In the genomic region with DNA sequence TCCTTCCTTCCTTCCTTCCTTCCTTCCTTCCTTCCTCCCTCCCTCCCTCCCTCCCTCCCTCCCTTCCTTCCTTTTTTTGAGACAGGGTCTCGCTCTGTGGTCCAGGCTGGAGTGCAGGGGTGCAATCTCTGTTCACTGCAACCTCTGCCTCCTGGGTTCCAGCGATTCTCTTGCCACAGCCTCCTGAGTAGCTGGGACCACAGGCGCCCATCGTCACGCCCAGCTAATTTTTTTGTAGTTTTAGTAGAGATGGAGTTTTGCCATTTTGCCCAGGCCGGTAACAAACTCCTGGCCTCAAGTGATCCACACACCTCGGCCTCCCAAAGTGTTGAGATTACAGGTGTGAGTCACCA, we compare ENCODE assay signal across 2 cellular contexts. TPM values are rescaled to one million over a fixed set of nuclear protein-coding genes. Genes with fewer than 3 reads are reported as not detected.
"Had no signal": no experiment of that assay in that cellular context is flagged by ENCODE, and none has a peak within 500 bp of the region (broad histone marks: within the 10 kb centered on the region; RNA-seq: fewer than 3 reads in every experiment).

No MANE protein-coding gene starts in this region.

RNA-seq across cellular contexts. Expression of gene SMIM38, which starts 50.9 kb away (rescaled TPM):
- total RNA-seq: endothelial cell of umbilical vein, glomerular endothelial cell had no signal
